In genomic region chr19:7535993-7536685, GRCh38 we compare ENCODE assay signal across 8 cellular contexts. TPM values are rescaled to one million over a fixed set of nuclear protein-coding genes. Genes with fewer than 3 reads are reported as not detected.
DNase-seq lines count a peak whose midpoint lies in the region; ATAC-seq and TF ChIP-seq lines count a peak whose summit lies in the region.

No MANE protein-coding gene starts in this region.

- DNase-seq in NCI-H748 (lab: John Stamatoyannopoulos, UW; ENCODE audit: unreplicated experiment) (peak; percentile 10), NCI-H748 treated with DMSO at 0.1 percent for 48 hours (lab: John Stamatoyannopoulos, UW) (no peak), T-cell (no peak), foreskin fibroblast (no peak), gastrocnemius medialis (no peak), NCI-H1417 treated with DMSO at 0.1 percent for 48 hours (lab: John Stamatoyannopoulos, UW) (no peak), cortex of kidney (lab: John Stamatoyannopoulos, UW) (no peak)

- no peaks in the 10 kb centered on the region for H3K9me3 Mint-ChIP-seq in T-cell

- H3K27ac ChIP-seq in gastrocnemius medialis = peak overlapping the region; percentile 86 to 90 (median 88)

- POLR2A ChIA-PET in T-cell (lab: Charles Lee) = no interaction called here

- no peaks in the 10 kb centered on the region for H3K27me3 ChIP-seq in gastrocnemius medialis

- no peak for TF ChIP-seq CTCF in foreskin fibroblast (IDR thresholded peaks at IDR 0.05; ENCODE audit: low read depth, low read length)
- no peak for TF ChIP-seq CTCF in gastrocnemius medialis (IDR thresholded peaks at IDR 0.05 in 4 of 5, conservative IDR thresholded peaks at IDR 0.05 in 1 of 5)

- TF ChIP-seq POLR2A in gastrocnemius medialis (IDR thresholded peaks at IDR 0.05) = no peak

- peaks cover 13 to 22% (median 21%) of the 10 kb centered on the region in 3 donors for H3K4me1 Mint-ChIP-seq in T-cell

- CTCF ChIA-PET in T-cell (lab: Charles Lee) = interaction anchor here (0.5 to 0.7 kb wide), 3 partner anchors 33 to 434 kb away, joined by 3 to 6 read pairs (median 3); no protein-coding TSS in a partner anchor

- intact Hi-C loops in gastrocnemius medialis (cut with DNase I; ENCODE audit: low total_unique reads) = loop anchor here (1.0 to 2.0 kb wide), 2 partner anchors 15 to 19 kb away; partner anchors contain the start of gene ZNF358

- H3K4me3 Mint-ChIP-seq in T-cell = peak overlapping the region; percentile 90 to 97 (median 91)

- peaks cover 0 to 32% of the 10 kb centered on the region in 2 donors for H3K36me3 ChIP-seq in gastrocnemius medialis

- no peaks in the 10 kb centered on the region for H3K9me3 ChIP-seq in gastrocnemius medialis

- H3K36me3 Mint-ChIP-seq in T-cell = peaks cover 9% of the 10 kb centered on the region

- H3K4me3 ChIP-seq in foreskin fibroblast (ENCODE audit: low read depth in 1 of 2, low read length in 2 of 2) (peak overlapping the region; percentile 81 to 93), gastrocnemius medialis (peak overlapping the region; percentile 88 to 92 (median 90))

- H3K27me3 Mint-ChIP-seq in T-cell = no peaks in the 10 kb centered on the region

- in situ Hi-C loops in gastrocnemius medialis (cut with MboI; ENCODE audit: low sequenced_read_pairs in 4 of 4) = loop anchor here in 1 of 4 donors (25.0 kb wide), 1 partner anchor 149 kb away; no protein-coding TSS in a partner anchor

- peak overlapping the region; percentile 79 to 95 for H3K27ac Mint-ChIP-seq in T-cell

- H3K4me1 ChIP-seq in gastrocnemius medialis = peaks cover 15 to 23% of the 10 kb centered on the region in 2 donors

- no peak for ATAC-seq in T-cell (replicated peaks in 1 of 4)
- ATAC-seq in gastrocnemius medialis = no peak
- ATAC-seq in HG02759 (IDR thresholded peaks at IDR 0.05; ENCODE audit: unreplicated experiment) = no peak

RNA-seq across cellular contexts. Expression of gene PNPLA6, which starts 0.6 kb away (rescaled TPM):
- total RNA-seq in T-cell = 100 to 1,000 TPM in 3 of 5 donors, 10 to 100 TPM in 2; 88.4 to 158 (median 125) TPM
- 100 to 1,000 TPM in 1 of 4 donors, 10 to 100 TPM in 3; 61.4 to 101 (median 75.1) TPM for total RNA-seq in gastrocnemius medialis

RNA-seq across cellular contexts. Expression of gene MCOLN1, which starts 13.7 kb away (rescaled TPM):
- total RNA-seq in T-cell (10 to 100 TPM; 13.0 to 16.7 (median 15.3) TPM), gastrocnemius medialis (10 to 100 TPM in 3 of 4 donors, 1 to 10 TPM in 1; 9.2 to 13.6 (median 11.5) TPM)

RNA-seq across cellular contexts. Expression of gene ZNF358, which starts 20.2 kb away (rescaled TPM):
- total RNA-seq in T-cell (10 to 100 TPM in 1 of 5 donors, 1 to 10 TPM in 4; 4.3 to 10.3 (median 8.5) TPM), gastrocnemius medialis (100 to 1,000 TPM in 2 of 4 donors, 10 to 100 TPM in 2; 69.8 to 139 (median 116) TPM)

RNA-seq across cellular contexts. Expression of gene PEX11G, which starts 47.3 kb away (rescaled TPM):
- 1 to 10 TPM in 1 of 5 donors, under 1 TPM in 3, not detected in 1; 0.35 to 1.1 (median 0.67) TPM for total RNA-seq in T-cell
- 1 to 10 TPM in 2 of 4 donors, under 1 TPM in 1, not detected in 1; 0.51 to 1.4 (median 1.1) TPM for total RNA-seq in gastrocnemius medialis

RNA-seq across cellular contexts. Expression of gene CAMSAP3, which starts 59.5 kb away (rescaled TPM):
- total RNA-seq in T-cell (1 to 10 TPM in 2 of 5 donors, under 1 TPM in 3; 0.47 to 1.3 (median 0.51) TPM), gastrocnemius medialis (under 1 TPM in 2 of 4 donors, not detected in 2; 0.15 to 0.16 TPM)

Comparison
In these comparisons a context has a peak if more than half of its experiments do, and no peak if none do; other contexts are left out.
1. RNA of gene ZNF358, which starts 20.2 kb away (total RNA-seq): 69.8 to 139 TPM in gastrocnemius medialis; 4.3 to 10.3 TPM in T-cell; every median in the first group is over 4 times any median in the second.